ENCODE assay signal across 20 cellular contexts in the genomic region with DNA sequence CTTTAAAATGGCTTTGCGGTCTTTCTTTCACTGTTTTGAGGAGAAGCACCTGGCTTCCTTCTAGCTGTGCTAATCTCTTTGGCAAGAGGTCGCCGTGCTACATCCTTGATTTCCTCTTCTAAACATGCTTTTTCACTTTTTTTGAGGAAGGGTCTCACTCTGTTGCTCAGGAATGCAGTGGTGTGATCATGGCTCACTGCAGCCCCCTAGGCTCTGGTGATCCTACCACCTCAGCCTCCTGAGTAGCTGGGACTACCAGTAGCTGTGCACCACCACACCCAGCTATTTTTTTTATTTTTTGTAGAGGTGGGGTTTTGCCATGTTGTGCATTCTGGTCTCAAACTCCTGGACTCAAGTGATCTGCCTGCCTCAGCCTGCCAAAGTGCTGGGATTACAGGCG.
"Had no signal": no experiment of that assay in that cellular context is flagged by ENCODE, and none has a peak within 500 bp of the region (broad histone marks: within the 10 kb centered on the region; RNA-seq: fewer than 3 reads in every experiment).

No MANE protein-coding gene starts in this region.

- H3K36me3 ChIP-seq: brain microvascular endothelial cell, colonic mucosa, esophagus squamous epithelium, heart left ventricle, left lung, neutrophil, pancreas, right atrium auricular region, tibial artery had no signal

- H3K9me3 ChIP-seq: colonic mucosa, esophagus squamous epithelium, heart left ventricle, left lung, neutrophil, pancreas, psoas muscle, right atrium auricular region, tibial artery had no signal

- DNase-seq: activated CD4-positive, alpha-beta T cell treated with anti-CD3 and anti-CD28 coated beads, Interleukin-2, amount 50 U/mL, for 4 hours; activated CD8-positive, alpha-beta memory T cell treated with anti-CD3 and anti-CD28 coated beads for 24 hours; activated CD8-positive, alpha-beta memory T cell treated with anti-CD3 and anti-CD28 coated beads, Interleukin-2, amount 50 U/mL, for 4 hours; aorta; brain microvascular endothelial cell; central memory CD4-positive, alpha-beta T cell; colonic mucosa; dorsolateral prefrontal cortex; effector memory CD8-positive, alpha-beta T cell; esophagus squamous epithelium; heart left ventricle; left lung; pancreas; psoas muscle; stimulated activated CD4-positive, alpha-beta T cell treated with anti-CD3 and anti-CD28 coated beads, Interleukin-12 subunit alpha, Interleukin-12 subunit beta, amount 100 ng/mL, for 4 hours; stimulated activated CD4-positive, alpha-beta T cell treated with anti-CD3 and anti-CD28 coated beads, Interleukin-4, amount 100 ng/mL, for 4 hours; tibial artery had no signal

- H3K4me1 ChIP-seq: heart left ventricle, left lung, psoas muscle, right atrium auricular region, tibial artery had no signal

- H3K27ac ChIP-seq: brain microvascular endothelial cell, colonic mucosa, esophagus squamous epithelium, heart left ventricle, left lung, neutrophil, pancreas, psoas muscle, right atrium auricular region, tibial artery had no signal

- H3K27me3 ChIP-seq: brain microvascular endothelial cell, colonic mucosa, dorsolateral prefrontal cortex, esophagus squamous epithelium, heart left ventricle, left lung, neutrophil, pancreas, right atrium auricular region, tibial artery had no signal

- ATAC-seq: activated T-helper 17 cell treated with anti-CD3 and anti-CD28 coated beads, Interleukin-2, amount 50 U/mL, for 72 hours; heart left ventricle had no signal

- H3K4me3 ChIP-seq: colonic mucosa, dorsolateral prefrontal cortex, esophagus squamous epithelium, heart left ventricle, left lung, pancreas, psoas muscle, right atrium auricular region, tibial artery had no signal
